7 cellular contexts compared by ENCODE assay signal in genomic region chr11:86041975-86042378, GRCh38. TPM values are rescaled to one million over a fixed set of nuclear protein-coding genes. Genes with fewer than 3 reads are reported as not detected.
A peak's percentile ranks its signal among the peaks of the same experiment; 100 is the strongest.
DNase-seq lines count a peak whose midpoint lies in the region; ATAC-seq, FAIRE-seq and TF ChIP-seq lines count a peak whose summit lies in the region.

No MANE protein-coding gene starts in this region.

- H3K9me3 Mint-ChIP-seq in activated naive CD4-positive, alpha-beta T cell treated with anti-CD3 and anti-CD28 coated beads for 36 hours = no peaks in the 10 kb centered on the region

- no peak overlapping the region for H3K4me3 Mint-ChIP-seq in activated naive CD4-positive, alpha-beta T cell treated with anti-CD3 and anti-CD28 coated beads for 36 hours

- H3K36me3 Mint-ChIP-seq in activated naive CD4-positive, alpha-beta T cell treated with anti-CD3 and anti-CD28 coated beads for 36 hours (ENCODE audit: low read depth) = no peaks in the 10 kb centered on the region

- peak overlapping the region; percentile 73 for H3K27ac Mint-ChIP-seq in activated naive CD4-positive, alpha-beta T cell treated with anti-CD3 and anti-CD28 coated beads for 36 hours

- intact Hi-C loops in activated naive CD4-positive, alpha-beta T cell treated with anti-CD3 and anti-CD28 coated beads for 36 hours (cut with micrococcal nuclease) = loop anchor here (1.0 to 5.0 kb wide), 10 partner anchors 25 to 445 kb away; partner anchors contain the start of gene CCDC83

- DNase-seq in EH (ENCODE audit: low read depth) = peak; percentile 90
- DNase-seq in HPDE6-E6E7 (ENCODE audit: extremely low spot score) = peak; percentile 27
- DNase-seq in NCI-H82 treated with DMSO at 0.1 percent for 48 hours (lab: John Stamatoyannopoulos, UW; ENCODE audit: unreplicated experiment) = peak; percentile 57
- DNase-seq in activated naive CD4-positive, alpha-beta T cell treated with anti-CD3 and anti-CD28 coated beads for 36 hours = peak; percentile 77
- peak; percentile 43 to 50 for DNase-seq in frontal cortex (ENCODE audit: low spot score in 2 of 2)
- DNase-seq in omental fat pad (ENCODE audit: low spot score) = no peak

- TF ChIP-seq CTCF in omental fat pad (IDR thresholded peaks at IDR 0.05) = peak in 2 of 3 donors; percentile 63 to 95

- H3K4me1 Mint-ChIP-seq in activated naive CD4-positive, alpha-beta T cell treated with anti-CD3 and anti-CD28 coated beads for 36 hours (ENCODE audit: low read depth) = peaks cover 69% of the 10 kb centered on the region

- CTCF ChIA-PET in activated naive CD4-positive, alpha-beta T cell treated with anti-CD3 and anti-CD28 coated beads for 36 hours (lab: Charles Lee) = interaction anchor here (0.6 to 5.3 kb wide), 29 partner anchors 9 to 867 kb away, joined by 3 to 50 read pairs (median 3); partner anchors contain the start of genes CCDC83 and PICALM

- FAIRE-seq in frontal cortex (lab: Jason Lieb, UNC) = peak; percentile 90

- ATAC-seq in GM21360 (IDR thresholded peaks at IDR 0.05; ENCODE audit: unreplicated experiment) = peak; percentile 65
- ATAC-seq in omental fat pad (ENCODE audit: low FRiP score) = peak; percentile 89

- H3K27me3 Mint-ChIP-seq in activated naive CD4-positive, alpha-beta T cell treated with anti-CD3 and anti-CD28 coated beads for 36 hours (ENCODE audit: low read depth) = no peaks in the 10 kb centered on the region

RNA-seq across cellular contexts. Expression of gene PICALM, which starts 26.9 kb away (rescaled TPM):
- total RNA-seq in activated naive CD4-positive, alpha-beta T cell treated with anti-CD3 and anti-CD28 coated beads for 36 hours = 10 to 100 TPM; 38.6 to 42.3 TPM
- 1,205 TPM for total RNA-seq in frontal cortex
- 100 to 1,000 TPM; 302 to 622 (median 395) TPM for total RNA-seq in omental fat pad

Comparison
In these comparisons a context has a peak if more than half of its experiments do, and no peak if none do; other contexts are left out.
1. RNA of gene PICALM, which starts 26.9 kb away (total RNA-seq): 1,205 TPM in frontal cortex (single experiment) and 302 to 622 TPM in omental fat pad; 38.6 to 42.3 TPM in activated naive CD4-positive, alpha-beta T cell treated with anti-CD3 and anti-CD28 coated beads for 36 hours; every median in the first group is over 4 times any median in the second.